In genomic region chr6:29941476-29941875, GRCh38 we compare ENCODE assay signal across 9 cellular contexts. TPM values are rescaled to one million over a fixed set of nuclear protein-coding genes. Genes with fewer than 3 reads are reported as not detected.
A peak's percentile ranks its signal among the peaks of the same experiment; 100 is the strongest.
DNase-seq lines count a peak whose midpoint lies in the region; ATAC-seq, FAIRE-seq and TF ChIP-seq lines count a peak whose summit lies in the region.
"Had no signal": no experiment of that assay in that cellular context is flagged by ENCODE, and none has a peak within 500 bp of the region (broad histone marks: within the 10 kb centered on the region; RNA-seq: fewer than 3 reads in every experiment).

No MANE protein-coding gene starts in this region.

- H3K9ac ChIP-seq in SU-DHL-6 (ENCODE audit: low read length): peak overlapping the region; percentile 74
- H3K9ac ChIP-seq in smooth muscle cell (ENCODE audit: low read depth): peak overlapping the region; percentile 93

- H3K27ac ChIP-seq in SU-DHL-6 (ENCODE audit: low read depth, low read length) (no peak overlapping the region), smooth muscle cell (ENCODE audit: low read depth) (peak overlapping the region; percentile 90)

- WGBS in smooth muscle cell (ENCODE audit: low lambda C conversion rate): 38% methylated on average over 1 of the region's 1 CpG

- no peak for ATAC-seq in sciatic nerve

- H3K9me3 ChIP-seq in SU-DHL-6 (ENCODE audit: insufficient read depth, low read length) (no peaks in the 10 kb centered on the region), smooth muscle cell (replicated peaks; ENCODE audit: low read depth) (no peaks in the 10 kb centered on the region)
- H3K9me3 ChIP-seq: pancreas had no signal

- H3K79me2 ChIP-seq in SU-DHL-6 (ENCODE audit: insufficient read depth, low read length) (no peaks in the 10 kb centered on the region), smooth muscle cell (ENCODE audit: low read depth) (no peaks in the 10 kb centered on the region)

- peak overlapping the region; percentile 92 for H3K4me2 ChIP-seq in SU-DHL-6 (ENCODE audit: low read depth, low read length, poor library complexity, severe bottlenecking)
- peak overlapping the region; percentile 90 for H3K4me2 ChIP-seq in smooth muscle cell

- no peaks in the 10 kb centered on the region for H3K9me2 ChIP-seq in SU-DHL-6 (replicated peaks; ENCODE audit: insufficient read depth, low read length)

- H2AFZ ChIP-seq in SU-DHL-6 (ENCODE audit: low read depth, low read length, severe bottlenecking) (peak overlapping the region; percentile 99), smooth muscle cell (ENCODE audit: low read depth) (peak overlapping the region; percentile 98)

- H3F3A ChIP-seq in SU-DHL-6 (ENCODE audit: insufficient read depth): no peaks in the 10 kb centered on the region
- H3F3A ChIP-seq in smooth muscle cell (ENCODE audit: low read depth): no peaks in the 10 kb centered on the region

- H3K36me3 ChIP-seq in SU-DHL-6 (ENCODE audit: low read length) (no peaks in the 10 kb centered on the region; the same call in 1 of the 2 replicates), smooth muscle cell (ENCODE audit: low read depth) (no peaks in the 10 kb centered on the region), H7 (replicated peaks; ENCODE audit: control insufficient read depth, insufficient read depth, low read length) (peaks cover 6% of the 10 kb centered on the region; the same call in 1 of the 2 replicates)
- H3K36me3 ChIP-seq: pancreas had no signal

- H3K4me3 ChIP-seq in SU-DHL-6 (ENCODE audit: insufficient read depth, low read length, poor library complexity, severe bottlenecking) (peak overlapping the region; percentile 66), smooth muscle cell (peak overlapping the region; percentile 60), H7 (ENCODE audit: insufficient read depth, low read depth, low read length) (no peak overlapping the region)

- TF ChIP-seq CTCF in SU-DHL-6 (IDR thresholded peaks at IDR 0.05; ENCODE audit: insufficient read depth, low read length, poor library complexity, severe bottlenecking) (no peak), smooth muscle cell (IDR thresholded peaks at IDR 0.05; ENCODE audit: borderline replicate concordance, insufficient read depth, poor library complexity, severe bottlenecking) (no peak)

- H3K4me1 ChIP-seq in smooth muscle cell (ENCODE audit: low read depth): no peaks in the 10 kb centered on the region
- H3K4me1 ChIP-seq: pancreas had no signal

- DNase-seq in GM19239 (ENCODE audit: insufficient read length, low spot score) (no peak), fibroblast of peridontal ligament (ENCODE audit: extremely low read depth) (peak; percentile 44), smooth muscle cell (lab: John Stamatoyannopoulos, UW; ENCODE audit: unreplicated experiment) (no peak), H7 (no peak), sciatic nerve (ENCODE audit: low spot score) (no peak), NCI-H187 (lab: John Stamatoyannopoulos, UW) (no peak), medulla oblongata (ENCODE audit: extremely low spot score) (no peak)

- H3K27me3 ChIP-seq in SU-DHL-6 (ENCODE audit: low read length) (no peaks in the 10 kb centered on the region), smooth muscle cell (ENCODE audit: low read depth) (no peaks in the 10 kb centered on the region), H7 (ENCODE audit: control insufficient read depth, insufficient read depth, low read length) (peaks cover 10% of the 10 kb centered on the region; the same call in 1 of the 2 replicates)
- H3K27me3 ChIP-seq: pancreas had no signal

- FAIRE-seq in GM19239 (lab: Jason Lieb, UNC): peak; percentile 91
- FAIRE-seq: pancreas had no signal

- H4K20me1 ChIP-seq in SU-DHL-6 (ENCODE audit: low read depth, low read length) (no peaks in the 10 kb centered on the region), smooth muscle cell (ENCODE audit: low read depth) (no peaks in the 10 kb centered on the region)

- intact Hi-C loops in sciatic nerve (cut with DNase I): no loop called here

RNA-seq across cellular contexts. Expression of gene HLA-A, which starts 0.9 kb away (rescaled TPM):
- 287 and 310 TPM in 2 replicates for total RNA-seq in smooth muscle cell
- polyA plus RNA-seq in smooth muscle cell: 489 and 558 TPM in 2 replicates
- 55.5 and 73.8 TPM in 2 replicates for total RNA-seq in H7 (2014; rRNA removed; shearing (Covaris generic))
- total RNA-seq in sciatic nerve: 405 TPM
